ENCODE assay signal across 8 cellular contexts in the genomic region with DNA sequence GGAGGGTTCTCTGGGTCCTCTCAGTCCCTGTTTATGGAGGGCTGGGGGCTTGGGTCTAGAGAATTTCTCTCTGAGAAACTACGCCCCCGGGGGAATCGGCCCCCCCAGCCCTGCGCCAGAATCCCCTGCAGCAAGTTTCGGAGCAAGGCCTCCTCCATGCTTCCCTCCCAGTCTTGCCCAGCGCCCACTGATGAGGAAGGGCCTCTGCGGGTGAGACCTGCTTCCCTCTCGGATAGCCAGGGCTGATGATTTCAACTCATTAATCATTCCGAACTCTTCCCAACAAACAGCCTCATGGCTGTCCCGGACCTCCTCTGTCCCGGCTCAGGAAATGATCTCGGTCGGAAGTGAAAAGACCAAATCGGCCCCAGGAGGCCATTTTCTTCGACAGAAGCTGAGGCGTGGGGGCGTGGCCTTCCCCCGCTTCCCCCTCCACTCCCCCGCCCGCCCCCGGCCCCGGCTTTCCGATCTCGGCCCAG. TPM values are rescaled to one million over a fixed set of nuclear protein-coding genes. Genes with fewer than 3 reads are reported as not detected.
DNase-seq lines count a peak whose midpoint lies in the region; ATAC-seq, FAIRE-seq and TF ChIP-seq lines count a peak whose summit lies in the region.

No MANE protein-coding gene starts in this region.

- no peak for TF ChIP-seq CTCF in C4-2B (conservative IDR thresholded peaks at IDR 0.05)
- TF ChIP-seq CTCF in pancreas (IDR thresholded peaks at IDR 0.05) = no peak

- peaks cover 13 to 24% (median 20%) of the 10 kb centered on the region in 3 donors for H3K4me1 ChIP-seq in pancreas

- POLR2A ChIA-PET in activated CD4-positive, alpha-beta memory T cell treated with anti-CD3 and anti-CD28 coated beads, Interleukin-2, amount 10 ng/mL, durations not matched to agents 7 days and 5 days (lab: Charles Lee) = interaction anchor here (2.8 to 6.6 kb wide), 9 partner anchors 10 to 169 kb away, joined by 13 to 470 read pairs (median 35); partner anchors contain the start of genes ACBD4, DCAKD, FMNL1 and HEXIM2

- no peaks in the 10 kb centered on the region for H3K9me3 Mint-ChIP-seq in activated CD4-positive, alpha-beta memory T cell treated with anti-CD3 and anti-CD28 coated beads, Interleukin-2, amount 10 ng/mL, durations not matched to agents 7 days and 5 days

- DNase-seq in GM18507 (ENCODE audit: extremely low spot score, insufficient read length, low read depth) (no peak), NCI-H2081 (lab: John Stamatoyannopoulos, UW) (peak; percentile 78 to 84), germinal center (ENCODE audit: low spot score) (peak; percentile 60), pancreas (peak in 3 of 6 donors; percentile 69 to 81 (median 70))
- peak; percentile 81 for DNase-seq in activated CD4-positive, alpha-beta memory T cell treated with anti-CD3 and anti-CD28 coated beads, Interleukin-2, amount 10 ng/mL, durations not matched to agents 7 days and 5 days

- H3K27me3 Mint-ChIP-seq in activated CD4-positive, alpha-beta memory T cell treated with anti-CD3 and anti-CD28 coated beads, Interleukin-2, amount 10 ng/mL, durations not matched to agents 7 days and 5 days = no peaks in the 10 kb centered on the region

- peak overlapping the region; percentile 94 for H3K27ac ChIP-seq in C4-2B
- H3K27ac ChIP-seq in pancreas = peak overlapping the region; percentile 81 to 100 (median 94)

- peak overlapping the region; percentile 15 to 68 (median 45) for H3K4me3 ChIP-seq in pancreas

- peaks cover 29% of the 10 kb centered on the region for H3K36me3 Mint-ChIP-seq in activated CD4-positive, alpha-beta memory T cell treated with anti-CD3 and anti-CD28 coated beads, Interleukin-2, amount 10 ng/mL, durations not matched to agents 7 days and 5 days (ENCODE audit: low read depth)

- H3K4me3 Mint-ChIP-seq in activated CD4-positive, alpha-beta memory T cell treated with anti-CD3 and anti-CD28 coated beads, Interleukin-2, amount 10 ng/mL, durations not matched to agents 7 days and 5 days = peak overlapping the region; percentile 97

- CTCF ChIA-PET in activated CD4-positive, alpha-beta memory T cell treated with anti-CD3 and anti-CD28 coated beads, Interleukin-2, amount 10 ng/mL, durations not matched to agents 7 days and 5 days (lab: Charles Lee) = interaction anchor here (4.5 to 11.2 kb wide), 4 partner anchors 10 to 72 kb away, joined by 26 to 347 read pairs (median 144); partner anchors contain the start of genes ACBD4, HEXIM2 and PLCD3

- no peaks in the 10 kb centered on the region for H3K36me3 ChIP-seq in pancreas

- FAIRE-seq in GM18507 (lab: Jason Lieb, UNC) (peak; percentile 35), pancreas (lab: Jason Lieb, UNC) (no peak)

- peak overlapping the region; percentile 98 for H3K27ac Mint-ChIP-seq in activated CD4-positive, alpha-beta memory T cell treated with anti-CD3 and anti-CD28 coated beads, Interleukin-2, amount 10 ng/mL, durations not matched to agents 7 days and 5 days

- intact Hi-C loops in pancreas (cut with DNase I) = no loop called here

- 4% methylated on average over 21 to 24 of the region's 24 CpGs for WGBS in pancreas, 2 donors

- no peaks in the 10 kb centered on the region for H3K27me3 ChIP-seq in pancreas

- ATAC-seq in pancreas = peak; percentile 3 to 24 (median 10)
- ATAC-seq in HG03159 (IDR thresholded peaks at IDR 0.05; ENCODE audit: unreplicated experiment) = no peak
- no peak for ATAC-seq in HG03045 (IDR thresholded peaks at IDR 0.05; ENCODE audit: unreplicated experiment)

- no peaks in the 10 kb centered on the region for H3K9me3 ChIP-seq in pancreas

- H3K4me1 Mint-ChIP-seq in activated CD4-positive, alpha-beta memory T cell treated with anti-CD3 and anti-CD28 coated beads, Interleukin-2, amount 10 ng/mL, durations not matched to agents 7 days and 5 days = peaks cover 50% of the 10 kb centered on the region

RNA-seq across cellular contexts. Expression of gene HEXIM1, which starts 1.1 kb away (rescaled TPM):
- 10 to 100 TPM; 35.0 to 35.8 TPM for total RNA-seq in activated CD4-positive, alpha-beta memory T cell treated with anti-CD3 and anti-CD28 coated beads, Interleukin-2, amount 10 ng/mL, durations not matched to agents 7 days and 5 days
- total RNA-seq in pancreas = 10 to 100 TPM in 5 of 6 donors, 1 to 10 TPM in 1; 6.8 to 16.2 (median 12.0) TPM
- polyA plus RNA-seq in pancreas = 10 to 100 TPM; 10.9 to 17.2 TPM

RNA-seq across cellular contexts. Expression of gene ACBD4, which starts 11.7 kb away (rescaled TPM):
- 10 to 100 TPM; 15.0 to 17.8 TPM for total RNA-seq in activated CD4-positive, alpha-beta memory T cell treated with anti-CD3 and anti-CD28 coated beads, Interleukin-2, amount 10 ng/mL, durations not matched to agents 7 days and 5 days
- 10 to 100 TPM; 10.6 to 17.8 (median 12.1) TPM for total RNA-seq in pancreas
- 10 to 100 TPM; 37.3 to 39.0 TPM for polyA plus RNA-seq in pancreas

RNA-seq across cellular contexts. Expression of gene HEXIM2, which starts 14.5 kb away (rescaled TPM):
- total RNA-seq in activated CD4-positive, alpha-beta memory T cell treated with anti-CD3 and anti-CD28 coated beads, Interleukin-2, amount 10 ng/mL, durations not matched to agents 7 days and 5 days = 1 to 10 TPM; 6.5 to 8.0 TPM
- total RNA-seq in pancreas = 1 to 10 TPM; 4.0 to 8.3 (median 6.2) TPM
- polyA plus RNA-seq in pancreas = 10 to 100 TPM in 1 of 2 donors, 1 to 10 TPM in 1; 7.3 to 10.9 TPM

RNA-seq across cellular contexts. Expression of gene PLCD3, which starts 14.8 kb away (rescaled TPM):
- total RNA-seq in activated CD4-positive, alpha-beta memory T cell treated with anti-CD3 and anti-CD28 coated beads, Interleukin-2, amount 10 ng/mL, durations not matched to agents 7 days and 5 days = 1 to 10 TPM; 2.7 to 3.1 TPM
- 1 to 10 TPM; 4.6 to 9.9 (median 8.0) TPM for total RNA-seq in pancreas
- polyA plus RNA-seq in pancreas = 10 to 100 TPM in 1 of 2 donors, 1 to 10 TPM in 1; 8.2 to 10.6 TPM

Comparison
In these comparisons a context has a peak if more than half of its experiments do, and no peak if none do; other contexts are left out.
1. ATAC-seq: peak in pancreas (4 of 4); none in HG03159 (single experiment) and HG03045 (single experiment).